8 cellular contexts compared by ENCODE assay signal in genomic region chr1:228037401-228038386, GRCh38. TPM values are rescaled to one million over a fixed set of nuclear protein-coding genes. Genes with fewer than 3 reads are reported as not detected.
DNase-seq lines count a peak whose midpoint lies in the region; ATAC-seq and TF ChIP-seq lines count a peak whose summit lies in the region.

No MANE protein-coding gene starts in this region.

- peaks cover 40% of the 10 kb centered on the region for H3K27me3 ChIP-seq in A673 (replicated peaks; ENCODE audit: insufficient read depth, low read depth, low read length, poor library complexity)
- H3K27me3 ChIP-seq in breast epithelium: peaks cover 0 to 31% of the 10 kb centered on the region in 2 donors
- peaks cover 8% of the 10 kb centered on the region; the same call in 1 of the 2 replicates for H3K27me3 ChIP-seq in MM.1S (replicated peaks; ENCODE audit: insufficient read depth, low read length)

- H3K9ac ChIP-seq in MM.1S (ENCODE audit: low read length): no peak overlapping the region

- H3K27ac ChIP-seq in A673 (ENCODE audit: low read depth, low read length, poor library complexity, severe bottlenecking) (no peak overlapping the region), breast epithelium (no peak overlapping the region), MM.1S (ENCODE audit: low read length) (no peak overlapping the region)

- H3K9me3 ChIP-seq in A673 (ENCODE audit: low read depth, low read length, poor library complexity, severe bottlenecking) (no peaks in the 10 kb centered on the region), breast epithelium (no peaks in the 10 kb centered on the region), mucosa of descending colon (no peaks in the 10 kb centered on the region), MM.1S (replicated peaks; ENCODE audit: insufficient read depth, low read length) (no peaks in the 10 kb centered on the region)

- no peak for TF ChIP-seq POLR2A in breast epithelium (IDR thresholded peaks at IDR 0.05)

- H3K4me1 ChIP-seq in A673 (ENCODE audit: insufficient read depth, low read length, poor library complexity, severe bottlenecking): peaks cover 4% of the 10 kb centered on the region
- no peaks in the 10 kb centered on the region for H3K4me1 ChIP-seq in breast epithelium
- H3K4me1 ChIP-seq in mucosa of descending colon (ENCODE audit: low read depth): peaks cover 3% of the 10 kb centered on the region
- no peaks in the 10 kb centered on the region for H3K4me1 ChIP-seq in MM.1S (ENCODE audit: low read length)

- POLR2A ChIA-PET in A673 (lab: Charles Lee; ENCODE audit: low non-redundant PET): no interaction called here

- no peaks in the 10 kb centered on the region for H3F3A ChIP-seq in MM.1S (ENCODE audit: insufficient read depth, low read length)

- no peaks in the 10 kb centered on the region for H3K9me2 ChIP-seq in MM.1S (replicated peaks; ENCODE audit: insufficient read depth, low read length)

- no peaks in the 10 kb centered on the region for H4K20me1 ChIP-seq in MM.1S (ENCODE audit: insufficient read depth, low read length)

- no TSS peak for BruUV-seq in A673 (replicated peaks; lab: Mats Ljungman, UMichigan)

- no peak overlapping the region for H2AFZ ChIP-seq in MM.1S (ENCODE audit: low read length)

- no peak overlapping the region for H3K4me2 ChIP-seq in MM.1S (ENCODE audit: low read depth, low read length)

- peak; percentile 45 for DNase-seq in A673 (ENCODE audit: low spot score)
- peak in 1 of 2 donors; percentile 50 for DNase-seq in breast epithelium (ENCODE audit: low spot score in 2 of 2)
- peak; percentile 30 to 45 (median 40) for DNase-seq in mucosa of descending colon
- no peak for DNase-seq in nucleus accumbens (lab: John Stamatoyannopoulos, UW)
- no peak for DNase-seq in MM.1S
- no peak for DNase-seq in epidermal melanocyte (ENCODE audit: insufficient read length, low spot score)

- H3K4me3 ChIP-seq in A673 (ENCODE audit: low read depth, low read length, poor library complexity, severe bottlenecking): peak overlapping the region; percentile 17
- H3K4me3 ChIP-seq in breast epithelium: peak overlapping the region in 2 of 3 donors; percentile 43 to 49
- H3K4me3 ChIP-seq in mucosa of descending colon: no peak overlapping the region
- no peak overlapping the region for H3K4me3 ChIP-seq in MM.1S (ENCODE audit: low read length)

- CTCF ChIA-PET in A673 (lab: Charles Lee): no interaction called here

- intact Hi-C loops in A673 (cut with micrococcal nuclease; ENCODE audit: unreplicated experiment): no loop called here
- intact Hi-C loops in breast epithelium (cut with DNase I; ENCODE audit: low total_unique reads): no loop called here
- intact Hi-C loops in mucosa of descending colon (cut with DNase I, micrococcal nuclease): no loop called here

- no peaks in the 10 kb centered on the region for H3K36me3 ChIP-seq in A673 (ENCODE audit: insufficient read depth, low read length, poor library complexity, severe bottlenecking)
- no peaks in the 10 kb centered on the region for H3K36me3 ChIP-seq in breast epithelium
- H3K36me3 ChIP-seq in mucosa of descending colon (ENCODE audit: low read depth): no peaks in the 10 kb centered on the region
- no peaks in the 10 kb centered on the region for H3K36me3 ChIP-seq in MM.1S (replicated peaks; ENCODE audit: insufficient read depth, low read length)

- TF ChIP-seq CTCF in A673 (conservative IDR thresholded peaks at IDR 0.05; ENCODE audit: low read depth, low read length) (no peak), breast epithelium (IDR thresholded peaks at IDR 0.05) (no peak), mucosa of descending colon (IDR thresholded peaks at IDR 0.05) (no peak), MM.1S (IDR thresholded peaks at IDR 0.05; ENCODE audit: low read length) (no peak)

- H3K79me2 ChIP-seq in MM.1S (ENCODE audit: low read length): no peaks in the 10 kb centered on the region

- ATAC-seq in GM19328 (IDR thresholded peaks at IDR 0.05; ENCODE audit: unreplicated experiment) (peak; percentile 68), HG03469 (IDR thresholded peaks at IDR 0.05; ENCODE audit: unreplicated experiment) (peak; percentile 86), mucosa of descending colon (peak; percentile 83)

RNA-seq across cellular contexts. Expression of gene WNT3A, which starts 30.9 kb away (rescaled TPM):
- total RNA-seq in A673 (2021): not detected in 2 replicates
- total RNA-seq in breast epithelium: under 1 TPM in 1 of 3 donors, not detected in 2; 0.29 TPM
- total RNA-seq in mucosa of descending colon: not detected

RNA-seq across cellular contexts. Expression of gene ARF1, which starts 44.8 kb away (rescaled TPM):
- total RNA-seq in A673 (2021) (395 and 397 TPM in 2 replicates), breast epithelium (100 to 1,000 TPM; 263 to 295 (median 292) TPM), mucosa of descending colon (100 to 1,000 TPM; 339 to 490 (median 479) TPM)

Comparison
In these comparisons a context has a peak if more than half of its experiments do, and no peak if none do; other contexts are left out.
1. DNase-seq: peak in A673 (single experiment) and mucosa of descending colon (3 of 3); none in nucleus accumbens (0 of 56), MM.1S (single experiment) and epidermal melanocyte (single experiment).
2. H3K4me3 ChIP-seq: peak in A673 (single experiment) and breast epithelium (2 of 3); none in mucosa of descending colon (single experiment) and MM.1S (single experiment).
3. Peak in every context shown above with its lines, with median percentiles within 50 percentile points of each other: ATAC-seq.